In the genomic region with DNA sequence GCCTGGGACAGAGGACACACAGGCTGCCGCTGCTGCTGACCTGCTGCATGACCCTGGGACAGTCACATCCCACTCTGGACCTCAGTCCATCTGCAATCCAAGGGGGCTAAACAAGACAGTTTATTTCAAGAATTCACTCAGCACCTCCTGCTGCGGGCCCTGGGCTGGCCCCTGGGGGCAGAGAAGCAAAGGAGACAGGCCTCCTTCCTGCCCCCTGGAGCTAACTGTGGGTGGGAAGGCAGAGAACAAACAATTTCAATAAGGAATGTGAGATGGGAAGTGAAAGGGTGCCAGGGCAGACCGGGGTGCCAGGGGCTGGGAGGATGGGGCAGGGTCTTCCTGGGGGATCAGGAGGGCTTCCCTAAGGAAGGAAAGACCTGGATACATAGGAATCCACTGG, we compare ENCODE assay signal across 25 cellular contexts.
DNase-seq lines count a peak whose midpoint lies in the region; ATAC-seq, FAIRE-seq and TF ChIP-seq lines count a peak whose summit lies in the region.
"Had no signal": no experiment of that assay in that cellular context is flagged by ENCODE, and none has a peak within 500 bp of the region (broad histone marks: within the 10 kb centered on the region; RNA-seq: fewer than 3 reads in every experiment).

No MANE protein-coding gene starts in this region.

- H3K4me2 ChIP-seq in H1 (ENCODE audit: insufficient read depth in 1 of 2, low read depth in 2 of 2, low read length in 2 of 2) (no peak overlapping the region), neuronal stem cell (ENCODE audit: insufficient read depth, low read length, poor library complexity, severe bottlenecking) (no peak overlapping the region), HepG2 (ENCODE audit: low read depth, low read length) (no peak overlapping the region)
- H3K4me2 ChIP-seq: A549; BLaER1 treated with 17β-estradiol and CSF1 and Interleukin-3, amounts not matched to agents 10 nM and 100 nM; GM23338 had no signal

- no peaks in the 10 kb centered on the region for H3K79me2 ChIP-seq in H1 (ENCODE audit: control insufficient read depth in 1 of 2, insufficient read depth in 2 of 2, low read length in 2 of 2)
- H3K79me2 ChIP-seq in HepG2 (ENCODE audit: insufficient read depth, low read length), result no peaks in the 10 kb centered on the region

- CTCF ChIA-PET in HEK293 (lab: Yijun Ruan, JAX) (interaction anchor here (1.0 kb wide), 1 partner anchor 21 kb away, joined by 3 read pairs; no protein-coding TSS in a partner anchor), H1 (lab: Charles Lee; ENCODE audit: partially characterized antibody) (interaction anchor here (1.3 to 1.5 kb wide), 3 partner anchors 11 to 118 kb away, joined by 4 to 5 read pairs (median 5); no protein-coding TSS in a partner anchor), HepG2 (lab: Yijun Ruan, JAX; ENCODE audit: low intra/inter-chr PET ratio, low total read pairs) (no interaction called here)

- no peak overlapping the region for H3K4ac ChIP-seq in H1 (replicated peaks; ENCODE audit: insufficient read length, low read depth, low read length)
- no peak overlapping the region for H3K4ac ChIP-seq in neuronal stem cell (ENCODE audit: low read length)

- no peak overlapping the region for H3K56ac ChIP-seq in H1 (replicated peaks; ENCODE audit: insufficient read length, low read depth, low read length)

- H3K9ac ChIP-seq in SK-N-MC (ENCODE audit: insufficient read length) (no peak overlapping the region), H1 (replicated peaks in 1 of 4; ENCODE audit: extremely low read depth in 1 of 4, low read depth in 3 of 4, low read length in 3 of 4) (no peak overlapping the region), neuronal stem cell (ENCODE audit: low read depth, low read length, poor library complexity) (no peak overlapping the region), HepG2 (ENCODE audit: insufficient read depth, low read depth, low read length) (no peak overlapping the region)
- H3K9ac ChIP-seq: BLaER1 treated with 17β-estradiol and CSF1 and Interleukin-3, amounts not matched to agents 10 nM and 100 nM had no signal

- H3K9me3 ChIP-seq in HEK293 (ENCODE audit: control insufficient read depth, insufficient read depth, low read depth, low read length) (no peaks in the 10 kb centered on the region), SK-N-MC (ENCODE audit: low read depth, low read length) (no peaks in the 10 kb centered on the region), H1 (ENCODE audit: insufficient read depth in 2 of 2, low read depth in 1 of 2, low read length in 1 of 2) (no peaks in the 10 kb centered on the region), neuronal stem cell (replicated peaks in 1 of 2; ENCODE audit: control insufficient read depth in 2 of 2, insufficient read depth in 1 of 2, low read depth in 1 of 2, low read length in 2 of 2) (no peaks in the 10 kb centered on the region), HepG2 (ENCODE audit: low read length) (no peaks in the 10 kb centered on the region)
- H3K9me3 ChIP-seq: A549, BE2C, HAP-1 had no signal

- no peak overlapping the region for H3K4me3 ChIP-seq in HEK293 (ENCODE audit: low read depth, low read length)
- H3K4me3 ChIP-seq in SK-N-MC, result no peak overlapping the region
- H3K4me3 ChIP-seq in H1 (ENCODE audit: extremely low read depth in 1 of 4, insufficient read depth in 2 of 4, low read depth in 3 of 4, low read length in 4 of 4), result no peak overlapping the region
- no peak overlapping the region for H3K4me3 ChIP-seq in neuronal stem cell (ENCODE audit: low read length in 2 of 2)
- no peak overlapping the region for H3K4me3 ChIP-seq in HepG2 (replicated peaks in 1 of 3; ENCODE audit: insufficient read depth in 1 of 3, low read depth in 2 of 3, low read length in 3 of 3)
- H3K4me3 ChIP-seq: A549; BLaER1 treated with 17β-estradiol and CSF1 and Interleukin-3, amounts not matched to agents 10 nM and 100 nM; GM12878; GM23338; HAP-1 had no signal

- DNase-seq in SK-N-MC (ENCODE audit: low read depth, low spot score) (no peak), H1 (ENCODE audit: low read depth in 1 of 2, low spot score in 2 of 2) (no peak), neuronal stem cell (ENCODE audit: low spot score) (no peak), HepG2 (ENCODE audit: low spot score) (no peak), globus pallidus (ENCODE audit: low spot score) (no peak)
- DNase-seq: 8988T; ACHN; AML-193; BE2C; CD4-positive, alpha-beta T cell; CD8-positive, alpha-beta memory T cell; DMS 273 treated with DMSO at 0.1 percent for 48 hours; DMS79; EL; GDM1 had no signal

- in situ Hi-C loops in HepG2 (cut with HindIII; ENCODE audit: extremely low pct_ligation_motif_present, low pct_unique_long_range_greater_than_20kb), result no loop called here

- no peak overlapping the region for H4K5ac ChIP-seq in H1 (ENCODE audit: insufficient read length, low read depth, low read length)

- H3K27me3 ChIP-seq in H1 (replicated peaks in 1 of 4; ENCODE audit: control insufficient read depth in 3 of 4, extremely low read depth in 1 of 4, insufficient read depth in 3 of 4, low read length in 3 of 4), result peaks cover 0 to 7% (median 0%) of the 10 kb centered on the region in 4 experiments; a peak in 3 of 7 replicates
- H3K27me3 ChIP-seq in neuronal stem cell (ENCODE audit: control insufficient read depth in 3 of 3, insufficient read depth in 3 of 3, low read depth in 1 of 3, low read length in 3 of 3), result peaks cover 0 to 17% (median 0%) of the 10 kb centered on the region in 3 experiments
- H3K27me3 ChIP-seq in HepG2 (ENCODE audit: control insufficient read depth in 1 of 2, insufficient read depth in 2 of 2, low read length in 2 of 2), result peaks cover 3 to 36% of the 10 kb centered on the region in 2 experiments; a peak in 3 of 5 replicates
- H3K27me3 ChIP-seq: BE2C; BLaER1 treated with 17β-estradiol and CSF1 and Interleukin-3, amounts not matched to agents 10 nM and 100 nM had no signal

- H2BK15ac ChIP-seq in H1 (ENCODE audit: low read length), result no peak overlapping the region
- no peak overlapping the region for H2BK15ac ChIP-seq in neuronal stem cell (ENCODE audit: low read length)

- no peak for TF ChIP-seq POLR2A in H1 (IDR thresholded peaks at IDR 0.05; ENCODE audit: control extremely low read depth in 1 of 2, low read depth in 2 of 2, low read length in 2 of 2)
- TF ChIP-seq POLR2A in HepG2 (IDR thresholded peaks at IDR 0.05; ENCODE audit: insufficient read depth in 1 of 2, low read depth in 2 of 2, low read length in 2 of 2), result no peak

- no peaks in the 10 kb centered on the region for H3K79me1 ChIP-seq in H1 (ENCODE audit: low read depth, low read length)
- no peaks in the 10 kb centered on the region for H3K79me1 ChIP-seq in neuronal stem cell (ENCODE audit: low read depth, low read length)

- no TSS peak for BruUV-seq in HepG2 (replicated peaks; lab: Mats Ljungman, UMichigan)

- peaks cover 6% of the 10 kb centered on the region; the same call in 1 of the 2 replicates for H3K23me2 ChIP-seq in H1 (ENCODE audit: low read depth, low read length)

- H4K20me1 ChIP-seq in H1 (replicated peaks in 1 of 2; ENCODE audit: control insufficient read depth in 1 of 2, insufficient read depth in 2 of 2, low read length in 2 of 2) (no peaks in the 10 kb centered on the region), HepG2 (ENCODE audit: insufficient read depth, low read length) (no peaks in the 10 kb centered on the region)
- H4K20me1 ChIP-seq: BLaER1 treated with 17β-estradiol and CSF1 and Interleukin-3, amounts not matched to agents 10 nM and 100 nM had no signal

- H2BK120ac ChIP-seq in H1 (replicated peaks; ENCODE audit: low read depth, low read length) (no peak overlapping the region), neuronal stem cell (ENCODE audit: low read depth, low read length) (no peak overlapping the region)

- WGBS in H1 (ENCODE audit: extremely low coverage in 1 of 2, insufficient coverage in 1 of 2, insufficient read length in 1 of 2, insufficient replicate concordance in 2 of 2, low coverage in 1 of 2, low lambda C conversion rate in 2 of 2, missing lambda C conversion rate in 1 of 2), 2 experiments, result 80% methylated on average over 3 of the region's 3 CpGs; no CpG with 5 or more reads in 1 of the 2 experiments
- WGBS in neuronal stem cell (ENCODE audit: extremely low coverage in 2 of 2, insufficient read length in 2 of 2, insufficient replicate concordance in 1 of 2), 2 donors, result no CpG with 5 or more reads among the region's 3 CpGs
- 0% methylated on average over 2 of the region's 3 CpGs for WGBS in HepG2 (ENCODE audit: low lambda C conversion rate)

- TF ChIP-seq EP300 in H1 (IDR thresholded peaks at IDR 0.05; ENCODE audit: borderline replicate concordance in 1 of 2, low read depth in 2 of 2, low read length in 2 of 2) (no peak), HepG2 (IDR thresholded peaks at IDR 0.05; ENCODE audit: low read depth in 2 of 2, low read length in 2 of 2) (no peak), HepG2 (CRISPR knock-in tag; IDR thresholded peaks at IDR 0.05; ENCODE audit: borderline replicate concordance) (no peak)

- no peak for TF ChIP-seq RAD21 in H1 (IDR thresholded peaks at IDR 0.05 in 1 of 2, conservative IDR thresholded peaks at IDR 0.05 in 1 of 2; ENCODE audit: low read depth in 2 of 2, low read length in 2 of 2)
- no peak for TF ChIP-seq RAD21 in HepG2 (CRISPR knock-in tag; IDR thresholded peaks at IDR 0.05)

- POLR2A ChIA-PET in HEK293 (lab: Yijun Ruan, JAX) (no interaction called here), H1 (lab: Charles Lee; ENCODE audit: partially characterized antibody) (no interaction called here), HepG2 (lab: Yijun Ruan, JAX) (no interaction called here)

- H2AFZ ChIP-seq in H1 (ENCODE audit: low read length), result no peak overlapping the region
- no peak overlapping the region for H2AFZ ChIP-seq in neuronal stem cell (ENCODE audit: low read length)
- H2AFZ ChIP-seq in HepG2 (ENCODE audit: low read length), result no peak overlapping the region
- H2AFZ ChIP-seq: GM23338 had no signal

- H2BK12ac ChIP-seq in H1 (ENCODE audit: low read depth, low read length), result no peak overlapping the region
- no peak overlapping the region for H2BK12ac ChIP-seq in neuronal stem cell (ENCODE audit: low read length)

- H3K4me1 ChIP-seq in HEK293 (ENCODE audit: control insufficient read depth, insufficient read depth, low read length) (no peaks in the 10 kb centered on the region; the same call in 1 of the 2 replicates), H1 (replicated peaks in 1 of 4; ENCODE audit: control insufficient read depth in 3 of 4, insufficient read depth in 4 of 4, low read length in 3 of 4) (peaks cover 3 to 12% (median 5%) of the 10 kb centered on the region in 4 experiments; a peak in 6 of 7 replicates), neuronal stem cell (ENCODE audit: control insufficient read depth in 2 of 2, insufficient read depth in 1 of 2, low read depth in 1 of 2, low read length in 2 of 2) (peaks cover 0 to 7% of the 10 kb centered on the region in 2 donors), HepG2 (ENCODE audit: insufficient read depth, low read length) (peaks cover 11% of the 10 kb centered on the region; the same call in 1 of the 2 replicates)
- H3K4me1 ChIP-seq: A549, BE2C, HAP-1 had no signal

- no peak overlapping the region for H4K8ac ChIP-seq in H1 (ENCODE audit: extremely low read depth, insufficient read depth, low read length)
- no peak overlapping the region for H4K8ac ChIP-seq in neuronal stem cell (ENCODE audit: low read depth, low read length)

- intact Hi-C loops in HepG2 (cut with micrococcal nuclease; ENCODE audit: unreplicated experiment), result no loop called here

- H3K23ac ChIP-seq in H1 (ENCODE audit: insufficient read length), result no peak overlapping the region
- H3K23ac ChIP-seq in neuronal stem cell (ENCODE audit: low read depth, low read length, poor library complexity), result no peak overlapping the region

- H2BK5ac ChIP-seq in H1 (ENCODE audit: low read depth, low read length) (no peak overlapping the region), neuronal stem cell (ENCODE audit: low read length) (peak overlapping the region; percentile 62)

- no peak for TF ChIP-seq CTCF in HEK293 (tag by site-specific recombination; IDR thresholded peaks at IDR 0.05)
- TF ChIP-seq CTCF in H1 (IDR thresholded peaks at IDR 0.05; ENCODE audit: control extremely low read depth in 1 of 3, insufficient read depth in 1 of 3, low read depth in 1 of 3, low read length in 3 of 3), result no peak
- no peak for TF ChIP-seq CTCF in HepG2 (CRISPR knock-in tag; IDR thresholded peaks at IDR 0.05)

- H4K91ac ChIP-seq in H1 (replicated peaks; ENCODE audit: insufficient read length, low read length), result no peak overlapping the region
- no peak overlapping the region for H4K91ac ChIP-seq in neuronal stem cell (ENCODE audit: low read depth, low read length, poor library complexity)

- no peak for FAIRE-seq in H1 (lab: Jason Lieb, UNC)
- FAIRE-seq in HepG2 (lab: Jason Lieb, UNC), result no peak
- FAIRE-seq: A549, D721Med, GM12878, GM19239, H54 had no signal

- H3K14ac ChIP-seq in H1 (ENCODE audit: insufficient read length) (no peak overlapping the region), neuronal stem cell (ENCODE audit: low read length) (no peak overlapping the region)

- H3K36me3 ChIP-seq in HEK293 (ENCODE audit: control insufficient read depth in 2 of 2, insufficient read depth in 1 of 2, low read length in 2 of 2), result no peaks in the 10 kb centered on the region
- H3K36me3 ChIP-seq in SK-N-MC (ENCODE audit: insufficient read depth, low read length), result no peaks in the 10 kb centered on the region
- no peaks in the 10 kb centered on the region for H3K36me3 ChIP-seq in H1 (ENCODE audit: control insufficient read depth in 2 of 4, insufficient read depth in 4 of 4, low read length in 3 of 4)
- no peaks in the 10 kb centered on the region for H3K36me3 ChIP-seq in neuronal stem cell (replicated peaks in 1 of 2; ENCODE audit: control insufficient read depth in 2 of 2, insufficient read depth in 2 of 2, low read length in 2 of 2)
- no peaks in the 10 kb centered on the region for H3K36me3 ChIP-seq in HepG2 (replicated peaks in 1 of 2; ENCODE audit: control insufficient read depth in 1 of 2, insufficient read depth in 2 of 2, low read length in 2 of 2)
- H3K36me3 ChIP-seq: BE2C; BLaER1 treated with 17β-estradiol and CSF1 and Interleukin-3, amounts not matched to agents 10 nM and 100 nM; HAP-1 had no signal

- H3K18ac ChIP-seq in H1 (ENCODE audit: extremely low read depth, low read length) (0 out of 2 replicates have a peak overlapping the region, but pooled peaks have one; percentile 32), neuronal stem cell (ENCODE audit: low read length) (no peak overlapping the region)

- ATAC-seq in HepG2 (no peak), GM19463 (IDR thresholded peaks at IDR 0.05; ENCODE audit: unreplicated experiment) (no peak)
- ATAC-seq: A549, GM12878, GM23338 had no signal

- H3K27ac ChIP-seq in HEK293 (ENCODE audit: extremely low read depth, low read depth, low read length), result no peak overlapping the region
- peak overlapping the region; percentile 54 for H3K27ac ChIP-seq in SK-N-MC
- H3K27ac ChIP-seq in H1 (ENCODE audit: low read depth, low read length), result no peak overlapping the region
- no peak overlapping the region for H3K27ac ChIP-seq in neuronal stem cell (replicated peaks; ENCODE audit: low read length)
- no peak overlapping the region for H3K27ac ChIP-seq in HepG2 (ENCODE audit: extremely low read length, insufficient read depth, low read length)
- H3K27ac ChIP-seq: A549; BLaER1 treated with 17β-estradiol and CSF1 and Interleukin-3, amounts not matched to agents 10 nM and 100 nM had no signal

- H2BK20ac ChIP-seq in H1 (ENCODE audit: low read length), result no peak overlapping the region

- H2AK5ac ChIP-seq in H1 (ENCODE audit: low read depth, low read length) (no peak overlapping the region), neuronal stem cell (ENCODE audit: low read depth, low read length) (no peak overlapping the region)
